ENCODE assay signal across 8 cellular contexts in the genomic region with DNA sequence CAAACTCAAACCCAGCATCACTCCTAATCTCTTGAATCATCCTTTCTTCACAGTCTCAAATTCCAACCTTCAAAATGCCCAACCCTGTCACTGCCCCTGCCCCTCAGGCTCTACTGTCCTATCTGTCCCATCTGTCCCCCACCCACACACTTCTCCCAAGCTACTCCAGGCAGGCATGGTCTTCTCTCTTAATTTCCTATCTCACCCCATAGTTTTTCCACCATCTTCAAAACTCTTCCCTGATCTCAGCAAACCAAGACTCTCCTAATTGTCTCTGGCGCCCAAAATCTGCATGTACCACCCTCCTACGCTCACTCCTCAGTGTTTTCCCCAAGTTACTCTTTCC. TPM values are rescaled to one million over a fixed set of nuclear protein-coding genes. Genes with fewer than 3 reads are reported as not detected.
DNase-seq lines count a peak whose midpoint lies in the region; ATAC-seq and TF ChIP-seq lines count a peak whose summit lies in the region.

No MANE protein-coding gene starts in this region.

- H3K4me1 ChIP-seq in ascending aorta (no peaks in the 10 kb centered on the region), right lobe of liver (peaks cover 0 to 14% (median 0%) of the 10 kb centered on the region in 4 donors), thyroid gland (peaks cover 0 to 5% of the 10 kb centered on the region in 2 donors)

- intact Hi-C loops in ascending aorta (cut with DNase I), result loop anchor here (5.0 kb wide), 1 partner anchor 216 kb away; a partner anchor contains a TSS
- intact Hi-C loops in right lobe of liver (cut with DNase I), result no loop called here
- intact Hi-C loops in thyroid gland (cut with DNase I), result no loop called here

- peaks cover 26% of the 10 kb centered on the region for H3K4me1 Mint-ChIP-seq in activated T-cell treated with anti-CD3 and anti-CD28 coated beads, Interleukin-2, amount 50 U/mL, for 4 hours (ENCODE audit: low read depth)

- no peak for TF ChIP-seq CTCF in ascending aorta (IDR thresholded peaks at IDR 0.05)
- no peak for TF ChIP-seq CTCF in right lobe of liver (IDR thresholded peaks at IDR 0.05)
- no peak for TF ChIP-seq CTCF in thyroid gland (IDR thresholded peaks at IDR 0.05)

- no peaks in the 10 kb centered on the region for H3K9me3 ChIP-seq in ascending aorta
- H3K9me3 ChIP-seq in right lobe of liver, result no peaks in the 10 kb centered on the region
- no peaks in the 10 kb centered on the region for H3K9me3 ChIP-seq in thyroid gland

- H3K4me3 ChIP-seq in ascending aorta (peak overlapping the region; percentile 64 to 79), right lobe of liver (peak overlapping the region; percentile 48 to 60 (median 57)), thyroid gland (replicated peaks in 1 of 3) (peak overlapping the region; percentile 26 to 56 (median 45))

- H3K27me3 ChIP-seq in ascending aorta, result no peaks in the 10 kb centered on the region
- no peaks in the 10 kb centered on the region for H3K27me3 ChIP-seq in right lobe of liver
- H3K27me3 ChIP-seq in thyroid gland, result no peaks in the 10 kb centered on the region

- H3K27ac ChIP-seq in ascending aorta (peak overlapping the region; percentile 83 to 88), right lobe of liver (peak overlapping the region; percentile 79 to 96 (median 90)), thyroid gland (peak overlapping the region; percentile 86 to 95 (median 90))

- 18% methylated on average over 2 of the region's 2 CpGs for WGBS in right lobe of liver (ENCODE audit: insufficient coverage, low coverage, low lambda C conversion rate, missing lambda C conversion rate)
- WGBS in thyroid gland, 2 donors, result 0% methylated on average over 2 of the region's 2 CpGs

- peak in 1 of 2 donors; percentile 2 for ATAC-seq in activated T-cell treated with anti-CD3 and anti-CD28 coated beads, Interleukin-2, amount 50 U/mL, for 4 hours
- ATAC-seq in right lobe of liver, result peak in 1 of 4 donors; percentile 3
- no peak for ATAC-seq in HG02852 (IDR thresholded peaks at IDR 0.05; ENCODE audit: unreplicated experiment)

- H3K27me3 Mint-ChIP-seq in activated T-cell treated with anti-CD3 and anti-CD28 coated beads, Interleukin-2, amount 50 U/mL, for 4 hours (ENCODE audit: low read depth), result no peaks in the 10 kb centered on the region

- H3K36me3 Mint-ChIP-seq in activated T-cell treated with anti-CD3 and anti-CD28 coated beads, Interleukin-2, amount 50 U/mL, for 4 hours (ENCODE audit: insufficient read depth), result no peaks in the 10 kb centered on the region

- peak overlapping the region; percentile 93 for H3K4me3 Mint-ChIP-seq in activated T-cell treated with anti-CD3 and anti-CD28 coated beads, Interleukin-2, amount 50 U/mL, for 4 hours

- H3K36me3 ChIP-seq in ascending aorta, result no peaks in the 10 kb centered on the region
- H3K36me3 ChIP-seq in right lobe of liver, result no peaks in the 10 kb centered on the region
- no peaks in the 10 kb centered on the region for H3K36me3 ChIP-seq in thyroid gland

- TF ChIP-seq POLR2A in right lobe of liver (IDR thresholded peaks at IDR 0.05) (no peak), thyroid gland (IDR thresholded peaks at IDR 0.05) (no peak)

- DNase-seq in activated T-cell treated with anti-CD3 and anti-CD28 coated beads, Interleukin-2, amount 50 U/mL, for 4 hours, result no peak
- no peak for DNase-seq in activated T-cell treated with anti-CD3 and anti-CD28 coated beads, Interleukin-2, amount 50 U/mL, for 48 hours
- DNase-seq in ascending aorta (ENCODE audit: low spot score in 2 of 2) (no peak), right lobe of liver (no peak), thyroid gland (no peak), HuH-7 (ENCODE audit: low spot score) (no peak)
- no peak for DNase-seq in stimulated activated CD4-positive, alpha-beta T cell treated with anti-CD3 and anti-CD28 coated beads, Interleukin-2, amount 100 ng/mL, for 48 hours

- H3K9me3 Mint-ChIP-seq in activated T-cell treated with anti-CD3 and anti-CD28 coated beads, Interleukin-2, amount 50 U/mL, for 4 hours, result no peaks in the 10 kb centered on the region

RNA-seq across cellular contexts. Expression of a gene that starts 0.6 kb away (rescaled TPM):
- total RNA-seq in activated T-cell treated with anti-CD3 and anti-CD28 coated beads, Interleukin-2, amount 50 U/mL, for 4 hours, result 10 to 100 TPM; 31.6 to 37.2 (median 32.4) TPM
- total RNA-seq in ascending aorta (60.1 TPM), right lobe of liver (100 to 1,000 TPM in 5 of 6 experiments, 10 to 100 TPM in 1; 86.3 to 235 (median 183) TPM), thyroid gland (100 to 1,000 TPM; 189 to 225 (median 205) TPM)
